In genomic region chr18:67421666-67422065, GRCh38 we compare ENCODE assay signal across 22 cellular contexts.
DNase-seq lines count a peak whose midpoint lies in the region; ATAC-seq, FAIRE-seq and TF ChIP-seq lines count a peak whose summit lies in the region.
"Had no signal": no experiment of that assay in that cellular context is flagged by ENCODE, and none has a peak within 500 bp of the region (broad histone marks: within the 10 kb centered on the region; RNA-seq: fewer than 3 reads in every experiment).

No MANE protein-coding gene starts in this region.

- ATAC-seq in GM21737 (IDR thresholded peaks at IDR 0.05; ENCODE audit: unreplicated experiment) = no peak
- ATAC-seq: A549 had no signal

- no peaks in the 10 kb centered on the region for H3K36me3 ChIP-seq in adipocyte (ENCODE audit: control insufficient read depth, insufficient read depth, low read length, severe bottlenecking)
- no peaks in the 10 kb centered on the region for H3K36me3 ChIP-seq in kidney (ENCODE audit: control insufficient read depth in 1 of 2, insufficient read depth in 2 of 2, low read length in 2 of 2)
- H3K36me3 ChIP-seq: BLaER1 treated with 17β-estradiol and CSF1 and Interleukin-3, amounts not matched to agents 10 nM and 100 nM had no signal

- peak; percentile 23 for DNase-seq in EL
- peak; percentile 48 for DNase-seq in adipocyte (ENCODE audit: low read depth)
- DNase-seq in epithelial cell of esophagus (ENCODE audit: low read depth) = peak; percentile 5
- no peak for DNase-seq in kidney
- DNase-seq in stimulated activated naive CD4-positive, alpha-beta T cell treated with Interleukin-2 at 50 U/mL for 16 hours (lab: John Stamatoyannopoulos, UW) = no peak
- DNase-seq in HuH-7.5 (ENCODE audit: low spot score) = no peak
- DNase-seq: DMS79 treated with DMSO at 0.1 percent for 48 hours, GF-D8, KBM-7, NCI-H1417, NCI-H187, NCI-H2107, NCI-H510A treated with DMSO at 0.1 percent for 48 hours, NCI-H774, OCI-M1, SHP77 had no signal

- H3K4me1 ChIP-seq in adipocyte (ENCODE audit: control insufficient read depth, insufficient read depth, low read length) (peaks cover 37% of the 10 kb centered on the region), kidney (ENCODE audit: control insufficient read depth in 1 of 2, insufficient read depth in 1 of 2, low read depth in 1 of 2, low read length in 2 of 2) (no peaks in the 10 kb centered on the region)
- H3K4me1 ChIP-seq: A549 had no signal

- H3K27me3 ChIP-seq in adipocyte (replicated peaks; ENCODE audit: control insufficient read depth, insufficient read depth, low read length) = no peaks in the 10 kb centered on the region
- H3K27me3 ChIP-seq: BLaER1 treated with 17β-estradiol and CSF1 and Interleukin-3, amounts not matched to agents 10 nM and 100 nM had no signal

- H3K9ac ChIP-seq in adipocyte (ENCODE audit: low read length) (no peak overlapping the region), kidney (ENCODE audit: low read length in 2 of 2) (no peak overlapping the region)
- H3K9ac ChIP-seq: BLaER1 treated with 17β-estradiol and CSF1 and Interleukin-3, amounts not matched to agents 10 nM and 100 nM had no signal

- intact Hi-C loops in kidney (cut with DNase I) = no loop called here

- TF ChIP-seq CTCF in epithelial cell of esophagus (IDR thresholded peaks at IDR 0.05; ENCODE audit: insufficient read depth, low read depth, low read length, missing control alignments) (no peak), kidney (IDR thresholded peaks at IDR 0.05; ENCODE audit: borderline replicate concordance, extremely low read depth, insufficient read depth) (no peak)

- FAIRE-seq in kidney (lab: Jason Lieb, UNC) = peak; percentile 56
- FAIRE-seq: A549, GM19239, H1 had no signal

- H3K4me3 ChIP-seq in adipocyte (ENCODE audit: low read length) (no peak overlapping the region), epithelial cell of esophagus (ENCODE audit: low read length) (no peak overlapping the region), kidney (ENCODE audit: low read length in 2 of 2) (no peak overlapping the region)
- H3K4me3 ChIP-seq: A549; BLaER1 treated with 17β-estradiol and CSF1 and Interleukin-3, amounts not matched to agents 10 nM and 100 nM; SK-N-MC had no signal

- no peak overlapping the region for H3K27ac ChIP-seq in kidney (ENCODE audit: low read depth in 2 of 2, low read length in 2 of 2)
- H3K27ac ChIP-seq: A549; BLaER1 treated with 17β-estradiol and CSF1 and Interleukin-3, amounts not matched to agents 10 nM and 100 nM; SK-N-MC had no signal

- H3K9me3 ChIP-seq in adipocyte (ENCODE audit: control insufficient read depth, low read length) = no peaks in the 10 kb centered on the region
- no peaks in the 10 kb centered on the region for H3K9me3 ChIP-seq in kidney (ENCODE audit: control insufficient read depth in 1 of 2, low read length in 2 of 2)
- H3K9me3 ChIP-seq: A549; BLaER1 treated with 17β-estradiol and CSF1 and Interleukin-3, amounts not matched to agents 10 nM and 100 nM had no signal

Comparison
In these comparisons a context has a peak if more than half of its experiments do, and no peak if none do; other contexts are left out.
1. DNase-seq: peak in EL (single experiment), adipocyte (single experiment) and epithelial cell of esophagus (single experiment); none in kidney (single experiment), stimulated activated naive CD4-positive, alpha-beta T cell treated with Interleukin-2 at 50 U/mL for 16 hours (single experiment) and HuH-7.5 (single experiment).